8 cellular contexts compared by ENCODE assay signal in genomic region chr22:46803031-46803880, GRCh38. TPM values are rescaled to one million over a fixed set of nuclear protein-coding genes. Genes with fewer than 3 reads are reported as not detected.
DNase-seq lines count a peak whose midpoint lies in the region; ATAC-seq and TF ChIP-seq lines count a peak whose summit lies in the region.

No MANE protein-coding gene starts in this region.

- no peak overlapping the region for H3K4me3 Mint-ChIP-seq in activated T-helper 2 cell treated with anti-CD3 and anti-CD28 coated beads, Interferon-gamma antibody, Interleukin-2, Interleukin-4, amounts not matched to agents 10 μg/mL and 5 μg/mL and 100 μg/mL, durations not matched to agents 14 hours and 24 hours and 36 hours (ENCODE audit: low read depth)

- H3K4me3 ChIP-seq in A673 (ENCODE audit: low read depth, low read length, poor library complexity, severe bottlenecking) (no peak overlapping the region), Panc1 (ENCODE audit: low read depth in 2 of 2, low read length in 2 of 2) (no peak overlapping the region), gastrocnemius medialis (no peak overlapping the region)

- BruUV-seq in A673 (replicated peaks; lab: Mats Ljungman, UMichigan) = no TSS peak
- no TSS peak for BruUV-seq in Panc1 (replicated peaks; lab: Mats Ljungman, UMichigan)

- H3K27ac ChIP-seq in A673 (ENCODE audit: low read depth, low read length, poor library complexity, severe bottlenecking) (no peak overlapping the region), Panc1 (ENCODE audit: low read length) (no peak overlapping the region), gastrocnemius medialis (no peak overlapping the region)

- peaks cover 7% of the 10 kb centered on the region for H3K36me3 ChIP-seq in A673 (ENCODE audit: insufficient read depth, low read length, poor library complexity, severe bottlenecking)
- no peaks in the 10 kb centered on the region for H3K36me3 ChIP-seq in Panc1 (ENCODE audit: control insufficient read depth, insufficient read depth, low read length)
- H3K36me3 ChIP-seq in gastrocnemius medialis = peaks cover 0 to 24% of the 10 kb centered on the region in 2 donors

- H3K9me3 Mint-ChIP-seq in activated T-helper 2 cell treated with anti-CD3 and anti-CD28 coated beads, Interferon-gamma antibody, Interleukin-2, Interleukin-4, amounts not matched to agents 10 μg/mL and 5 μg/mL and 100 μg/mL, durations not matched to agents 14 hours and 24 hours and 36 hours = no peaks in the 10 kb centered on the region

- intact Hi-C loops in A673 (cut with micrococcal nuclease; ENCODE audit: unreplicated experiment) (loop anchor here (10.0 kb wide), 1 partner anchor 238 kb away; no protein-coding TSS in a partner anchor), Panc1 (cut with micrococcal nuclease; ENCODE audit: unreplicated experiment) (no loop called here), gastrocnemius medialis (cut with DNase I; ENCODE audit: low total_unique reads) (loop anchor here (1.0 to 2.0 kb wide), 2 partner anchors 64 to 238 kb away; no protein-coding TSS in a partner anchor)
- intact Hi-C loops in activated T-helper 2 cell treated with anti-CD3 and anti-CD28 coated beads, Interferon-gamma antibody, Interleukin-2, Interleukin-4, amounts not matched to agents 10 μg/mL and 5 μg/mL and 100 μg/mL, durations not matched to agents 14 hours and 24 hours and 36 hours (cut with micrococcal nuclease) = loop anchor here (1.0 to 2.0 kb wide), 2 partner anchors 44 to 65 kb away; partner anchors contain the start of gene CERK

- CTCF ChIA-PET in A673 (lab: Charles Lee) (interaction anchor here (0.5 to 1.7 kb wide), 6 partner anchors 13 to 391 kb away, joined by 3 to 6 read pairs (median 4); no protein-coding TSS in a partner anchor), Panc1 (lab: Charles Lee) (interaction anchor here (0.6 to 1.3 kb wide), 7 partner anchors 9 to 785 kb away, joined by 3 to 12 read pairs (median 5); no protein-coding TSS in a partner anchor)

- POLR2A ChIA-PET in A673 (lab: Charles Lee; ENCODE audit: low non-redundant PET) (no interaction called here), Panc1 (lab: Charles Lee) (interaction anchor here (0.5 kb wide), 1 partner anchor 35 kb away, joined by 11 read pairs; no protein-coding TSS in a partner anchor)

- no peak overlapping the region for H3K27ac Mint-ChIP-seq in activated T-helper 2 cell treated with anti-CD3 and anti-CD28 coated beads, Interferon-gamma antibody, Interleukin-2, Interleukin-4, amounts not matched to agents 10 μg/mL and 5 μg/mL and 100 μg/mL, durations not matched to agents 14 hours and 24 hours and 36 hours

- peaks cover 34% of the 10 kb centered on the region for H3K4me1 Mint-ChIP-seq in activated T-helper 2 cell treated with anti-CD3 and anti-CD28 coated beads, Interferon-gamma antibody, Interleukin-2, Interleukin-4, amounts not matched to agents 10 μg/mL and 5 μg/mL and 100 μg/mL, durations not matched to agents 14 hours and 24 hours and 36 hours (ENCODE audit: low read depth)

- in situ Hi-C loops in Panc1 (cut with HindIII; ENCODE audit: low pct_unique_long_range_greater_than_20kb, low sequenced_read_pairs) = no loop called here
- in situ Hi-C loops in gastrocnemius medialis (cut with MboI; ENCODE audit: low sequenced_read_pairs in 4 of 4) = loop anchor here in 1 of 4 donors (10.0 kb wide), 1 partner anchor 238 kb away; no protein-coding TSS in a partner anchor

- peaks cover 72% of the 10 kb centered on the region for H3K36me3 Mint-ChIP-seq in activated T-helper 2 cell treated with anti-CD3 and anti-CD28 coated beads, Interferon-gamma antibody, Interleukin-2, Interleukin-4, amounts not matched to agents 10 μg/mL and 5 μg/mL and 100 μg/mL, durations not matched to agents 14 hours and 24 hours and 36 hours (ENCODE audit: low read depth)

- DNase-seq in A673 (ENCODE audit: low spot score) = peak; percentile 49
- DNase-seq in Panc1 (ENCODE audit: low read depth, low spot score) = peak; percentile 42
- peak; percentile 53 for DNase-seq in activated T-helper 2 cell treated with anti-CD3 and anti-CD28 coated beads, Interferon-gamma antibody, Interleukin-2, Interleukin-4, amounts not matched to agents 10 μg/mL and 5 μg/mL and 100 μg/mL, durations not matched to agents 14 hours and 24 hours and 36 hours (ENCODE audit: low spot score)
- peak; percentile 51 for DNase-seq in glomerular visceral epithelial cell (ENCODE audit: extremely low spot score)
- peak in 1 of 2 donors; percentile 27 for DNase-seq in gastrocnemius medialis
- no peak for DNase-seq in putamen (ENCODE audit: low spot score)

- TF ChIP-seq POLR2A in gastrocnemius medialis (IDR thresholded peaks at IDR 0.05) = no peak

- TF ChIP-seq CTCF in A673 (conservative IDR thresholded peaks at IDR 0.05; ENCODE audit: low read depth, low read length) (peak; percentile 97), Panc1 (IDR thresholded peaks at IDR 0.05) (peak; percentile 95), gastrocnemius medialis (IDR thresholded peaks at IDR 0.05 in 4 of 5, conservative IDR thresholded peaks at IDR 0.05 in 1 of 5) (peak; percentile 81 to 94 (median 91))

- H3K27me3 ChIP-seq in A673 (replicated peaks; ENCODE audit: insufficient read depth, low read depth, low read length, poor library complexity) = no peaks in the 10 kb centered on the region
- H3K27me3 ChIP-seq in Panc1 (ENCODE audit: control insufficient read depth, insufficient read depth, low read length) = no peaks in the 10 kb centered on the region
- no peaks in the 10 kb centered on the region for H3K27me3 ChIP-seq in gastrocnemius medialis

- H3K4me1 ChIP-seq in A673 (ENCODE audit: insufficient read depth, low read length, poor library complexity, severe bottlenecking) (no peaks in the 10 kb centered on the region), Panc1 (ENCODE audit: control insufficient read depth, insufficient read depth, low read length) (peaks cover 10% of the 10 kb centered on the region), gastrocnemius medialis (peaks cover 0 to 4% of the 10 kb centered on the region in 2 donors)

- ATAC-seq in GM21447 (IDR thresholded peaks at IDR 0.05; ENCODE audit: unreplicated experiment) (peak; percentile 55), Panc1 (peak; percentile 80), gastrocnemius medialis (peak; percentile 35 to 73), HG03521 (IDR thresholded peaks at IDR 0.05; ENCODE audit: unreplicated experiment) (no peak)

- H3K9me3 ChIP-seq in A673 (ENCODE audit: low read depth, low read length, poor library complexity, severe bottlenecking) (no peaks in the 10 kb centered on the region), Panc1 (ENCODE audit: control insufficient read depth, insufficient read depth, low read depth, low read length) (no peaks in the 10 kb centered on the region), gastrocnemius medialis (no peaks in the 10 kb centered on the region)

- no peaks in the 10 kb centered on the region for H3K27me3 Mint-ChIP-seq in activated T-helper 2 cell treated with anti-CD3 and anti-CD28 coated beads, Interferon-gamma antibody, Interleukin-2, Interleukin-4, amounts not matched to agents 10 μg/mL and 5 μg/mL and 100 μg/mL, durations not matched to agents 14 hours and 24 hours and 36 hours (ENCODE audit: low read depth)

RNA-seq across cellular contexts. Expression of gene TBC1D22A, which starts 40.8 kb away (rescaled TPM):
- total RNA-seq in A673 (2021) (22.5 and 23.5 TPM in 2 replicates), Panc1 (2021; ENCODE audit: unreplicated experiment) (28.7 TPM), gastrocnemius medialis (10 to 100 TPM; 18.8 to 25.2 (median 23.1) TPM)
- 35.6 TPM for polyA plus RNA-seq in Panc1 (2012; ENCODE audit: insufficient read length)
- total RNA-seq in activated T-helper 2 cell treated with anti-CD3 and anti-CD28 coated beads, Interferon-gamma antibody, Interleukin-2, Interleukin-4, amounts not matched to agents 10 μg/mL and 5 μg/mL and 100 μg/mL, durations not matched to agents 14 hours and 24 hours and 36 hours = 34.8 and 38.3 TPM in 2 replicates
